11 cellular contexts compared by ENCODE assay signal in the genomic region with DNA sequence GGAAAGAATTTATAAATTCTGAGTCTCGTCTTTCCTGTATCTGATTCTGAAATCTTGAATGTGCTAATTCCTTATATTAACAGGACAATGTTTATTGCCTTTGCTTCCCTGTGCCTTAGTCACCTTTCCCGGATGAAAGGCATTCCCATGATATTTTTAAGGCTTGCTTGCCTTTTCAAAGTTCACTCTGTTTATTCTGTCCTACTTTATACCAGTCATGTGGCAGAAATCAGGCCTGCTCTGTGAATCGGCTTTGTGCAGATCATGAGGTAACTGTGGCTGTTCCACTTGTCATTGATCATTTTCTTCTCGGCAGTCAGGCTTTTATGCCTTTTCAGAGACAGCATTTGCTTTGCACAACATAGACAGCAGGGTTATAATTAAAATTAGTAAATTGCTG. TPM values are rescaled to one million over a fixed set of nuclear protein-coding genes. Genes with fewer than 3 reads are reported as not detected.
DNase-seq lines count a peak whose midpoint lies in the region; TF ChIP-seq lines count a peak whose summit lies in the region.
"Had no signal": no experiment of that assay in that cellular context is flagged by ENCODE, and none has a peak within 500 bp of the region (broad histone marks: within the 10 kb centered on the region; RNA-seq: fewer than 3 reads in every experiment).

No MANE protein-coding gene starts in this region.

- H3K4me3 Mint-ChIP-seq in brain = peak overlapping the region in 4 of 5 experiments; percentile 32 to 65 (median 45)
- H3K4me3 Mint-ChIP-seq: T-helper 2 cell treated with Interferon-gamma antibody and Interleukin-4, amounts not matched to agents 5 μg/mL and 100 μg/mL, for 36 hours had no signal

- no peaks in the 10 kb centered on the region for H3K9me3 Mint-ChIP-seq in brain
- H3K9me3 Mint-ChIP-seq: T-helper 2 cell treated with Interferon-gamma antibody and Interleukin-4, amounts not matched to agents 5 μg/mL and 100 μg/mL, for 36 hours had no signal

- peaks cover 30% of the 10 kb centered on the region for H3K36me3 Mint-ChIP-seq in brain

- H3K4me1 Mint-ChIP-seq in brain = peaks cover 58% of the 10 kb centered on the region

- no peaks in the 10 kb centered on the region for H3K27me3 Mint-ChIP-seq in brain

- peak overlapping the region; percentile 43 to 93 (median 90) for H3K27ac Mint-ChIP-seq in brain
- H3K27ac Mint-ChIP-seq: T-helper 2 cell treated with Interferon-gamma antibody and Interleukin-4, amounts not matched to agents 5 μg/mL and 100 μg/mL, for 36 hours had no signal

- DNase-seq in HCEC 1CT = peak; percentile 8
- peak; percentile 62 for DNase-seq in iris pigment epithelial cell (ENCODE audit: low read depth)
- DNase-seq in retinal pigment epithelial cell (ENCODE audit: low read depth) = peak; percentile 91
- DNase-seq in GOT3 (lab: John Stamatoyannopoulos, UW) = no peak
- no peak for DNase-seq in GM20000 (ENCODE audit: low spot score)
- DNase-seq in NCI-H2107 (lab: John Stamatoyannopoulos, UW) = no peak
- no peak for DNase-seq in SW480 (ENCODE audit: low spot score)
- DNase-seq: NCI-H1436 had no signal

- no peak overlapping the region for H3K4me3 ChIP-seq in retinal pigment epithelial cell (ENCODE audit: low read length)
- H3K4me3 ChIP-seq: BLaER1 treated with 17β-estradiol and CSF1 and Interleukin-3, amounts not matched to agents 10 nM and 100 nM had no signal

- TF ChIP-seq CTCF in brain (conservative IDR thresholded peaks at IDR 0.05) = no peak
- TF ChIP-seq CTCF in retinal pigment epithelial cell (conservative IDR thresholded peaks at IDR 0.05; ENCODE audit: low read depth, low read length) = no peak
- TF ChIP-seq CTCF in GM20000 (IDR thresholded peaks at IDR 0.05; ENCODE audit: extremely low read depth, missing control alignments) = no peak

RNA-seq across cellular contexts. Expression of a gene that starts 28.8 kb away (rescaled TPM):
- 0.37 TPM for polyA plus RNA-seq in brain (ENCODE audit: insufficient read depth, low read depth, low replicate concordance)

RNA-seq across cellular contexts. Expression of a gene that starts 32.0 kb away (rescaled TPM):
- 31.0 TPM for polyA plus RNA-seq in brain (ENCODE audit: insufficient read depth, low read depth, low replicate concordance)

Comparison
In these comparisons a context has a peak if more than half of its experiments do, and no peak if none do; other contexts are left out.
1. DNase-seq: peak in HCEC 1CT (single experiment), iris pigment epithelial cell (single experiment) and retinal pigment epithelial cell (single experiment); none in GOT3 (single experiment), GM20000 (single experiment), NCI-H2107 (single experiment) and SW480 (single experiment).